ENCODE assay signal across 25 cellular contexts in genomic region chr3:6112546-6112945, GRCh38.
"Had no signal": no experiment of that assay in that cellular context is flagged by ENCODE, and none has a peak within 500 bp of the region (broad histone marks: within the 10 kb centered on the region; RNA-seq: fewer than 3 reads in every experiment).

No MANE protein-coding gene starts in this region.

- H3K4me1 ChIP-seq: colonic mucosa, esophagus muscularis mucosa, esophagus squamous epithelium, foreskin keratinocyte, gastrocnemius medialis, gastroesophageal sphincter, heart left ventricle, heart right ventricle had no signal

- H3K27me3 Mint-ChIP-seq: dendritic cell treated with granulocyte-macrophage colony-stimulating factor and Interleukin-4, amounts not matched to agents 40 ng/mL and 50 ng/mL, for 4 days; effector memory CD8-positive, alpha-beta T cell had no signal

- H3K4me1 Mint-ChIP-seq: endodermal cell had no signal

- H3K4me3 Mint-ChIP-seq: dendritic cell treated with granulocyte-macrophage colony-stimulating factor and Interleukin-4, amounts not matched to agents 40 ng/mL and 50 ng/mL, for 4 days; effector memory CD8-positive, alpha-beta T cell; endodermal cell had no signal

- H3K9me3 Mint-ChIP-seq: endodermal cell had no signal

- ATAC-seq: effector memory CD8-positive, alpha-beta T cell; esophagus mucosa; foreskin keratinocyte; gastrocnemius medialis; gastroesophageal sphincter; heart left ventricle; heart right ventricle had no signal

- DNase-seq: colonic mucosa; cortex of kidney; dermis blood vessel endothelial cell; dorsolateral prefrontal cortex; effector CD4-positive, alpha-beta T cell; effector CD8-positive, alpha-beta T cell; effector memory CD4-positive, alpha-beta T cell; effector memory CD8-positive, alpha-beta T cell; endodermal cell; erythroblast; esophagus squamous epithelium; foreskin fibroblast; foreskin keratinocyte; foreskin melanocyte; gastrocnemius medialis; glutamatergic neuron; head of caudate nucleus; heart left ventricle; heart right ventricle had no signal

- H3K36me3 ChIP-seq: colonic mucosa, esophagus muscularis mucosa, esophagus squamous epithelium, gastrocnemius medialis, gastroesophageal sphincter, heart left ventricle, heart right ventricle had no signal

- H3K27me3 ChIP-seq: colonic mucosa, esophagus muscularis mucosa, esophagus squamous epithelium, foreskin keratinocyte, gastrocnemius medialis, gastroesophageal sphincter, heart left ventricle, heart right ventricle had no signal

- H3K27ac ChIP-seq: colonic mucosa, coronary artery, dorsolateral prefrontal cortex, epithelial cell of prostate, esophagus muscularis mucosa, esophagus squamous epithelium, foreskin keratinocyte, gastrocnemius medialis, gastroesophageal sphincter, heart left ventricle, heart right ventricle had no signal

- H3K4me3 ChIP-seq: colonic mucosa, coronary artery, dorsolateral prefrontal cortex, esophagus muscularis mucosa, esophagus squamous epithelium, gastrocnemius medialis, gastroesophageal sphincter, heart left ventricle, heart right ventricle had no signal

- H3K9me3 ChIP-seq: colonic mucosa, esophagus muscularis mucosa, esophagus squamous epithelium, gastrocnemius medialis, gastroesophageal sphincter had no signal

- H3K27ac Mint-ChIP-seq: dendritic cell treated with granulocyte-macrophage colony-stimulating factor and Interleukin-4, amounts not matched to agents 40 ng/mL and 50 ng/mL, for 4 days; effector memory CD8-positive, alpha-beta T cell; endodermal cell had no signal
